9 cellular contexts compared by ENCODE assay signal in the genomic region with DNA sequence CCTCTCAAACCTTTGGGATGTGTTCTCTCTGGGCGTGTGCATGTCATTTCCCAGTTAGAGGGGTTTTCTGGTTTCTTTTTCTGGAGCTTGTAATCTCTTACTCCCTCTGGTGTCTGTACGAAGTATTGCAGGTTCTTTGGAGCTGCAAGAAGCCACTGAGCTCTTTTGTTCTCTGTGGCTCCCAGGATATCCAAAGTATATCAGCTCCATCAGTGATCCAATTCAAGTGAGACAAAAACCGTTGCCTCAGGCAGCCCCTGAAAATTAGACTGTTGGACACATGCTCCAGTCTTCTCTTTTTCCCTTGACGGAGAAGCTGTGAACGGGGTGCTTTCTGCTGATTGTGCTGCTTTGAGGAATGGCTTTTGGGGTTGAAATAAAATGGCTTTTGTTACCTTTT. TPM values are rescaled to one million over a fixed set of nuclear protein-coding genes. Genes with fewer than 3 reads are reported as not detected.
DNase-seq lines count a peak whose midpoint lies in the region; ATAC-seq, FAIRE-seq and TF ChIP-seq lines count a peak whose summit lies in the region.
"Had no signal": no experiment of that assay in that cellular context is flagged by ENCODE, and none has a peak within 500 bp of the region (broad histone marks: within the 10 kb centered on the region; RNA-seq: fewer than 3 reads in every experiment).

No MANE protein-coding gene starts in this region.

- H3K79me2 ChIP-seq in astrocyte (ENCODE audit: insufficient read depth, low read length), result no peaks in the 10 kb centered on the region
- H3K79me2 ChIP-seq in smooth muscle cell (ENCODE audit: low read depth), result no peaks in the 10 kb centered on the region

- no peaks in the 10 kb centered on the region for H4K20me1 ChIP-seq in astrocyte (ENCODE audit: insufficient read depth, low read length)
- no peaks in the 10 kb centered on the region for H4K20me1 ChIP-seq in smooth muscle cell (ENCODE audit: low read depth)

- H3K4me3 ChIP-seq in astrocyte (ENCODE audit: insufficient read depth, low read depth, low read length) (no peak overlapping the region), smooth muscle cell (no peak overlapping the region)

- no peak overlapping the region for H3K27ac Mint-ChIP-seq in astrocyte (ENCODE audit: unreplicated experiment)

- H3K27me3 ChIP-seq in astrocyte (ENCODE audit: insufficient read depth, low read length), result no peaks in the 10 kb centered on the region
- no peaks in the 10 kb centered on the region for H3K27me3 ChIP-seq in smooth muscle cell (ENCODE audit: low read depth)

- DNase-seq in CMK (ENCODE audit: low read depth) (peak; percentile 20), H54 (ENCODE audit: insufficient read length, low spot score) (peak; percentile 38), NCI-H345 treated with DMSO at 0.1 percent for 48 hours (lab: John Stamatoyannopoulos, UW; ENCODE audit: unreplicated experiment) (peak; percentile 67), astrocyte (ENCODE audit: low read depth) (peak; percentile 26), iPS DF 19.7 (ENCODE audit: low read depth, low spot score) (peak; percentile 42), smooth muscle cell (lab: John Stamatoyannopoulos, UW; ENCODE audit: unreplicated experiment) (no peak), T-helper 9 cell (no peak)
- DNase-seq: right cardiac atrium had no signal

- H3F3A ChIP-seq in smooth muscle cell (ENCODE audit: low read depth), result no peaks in the 10 kb centered on the region

- peaks cover 8% of the 10 kb centered on the region for H3K27me3 Mint-ChIP-seq in astrocyte (ENCODE audit: low read depth, unreplicated experiment)

- H3K4me3 Mint-ChIP-seq in astrocyte (ENCODE audit: unreplicated experiment), result no peak overlapping the region

- H3K36me3 ChIP-seq in astrocyte (ENCODE audit: insufficient read depth, low read length) (no peaks in the 10 kb centered on the region), smooth muscle cell (ENCODE audit: low read depth) (no peaks in the 10 kb centered on the region)

- no peaks in the 10 kb centered on the region for H3K4me1 Mint-ChIP-seq in astrocyte (ENCODE audit: low read depth, unreplicated experiment)

- WGBS in smooth muscle cell (ENCODE audit: low lambda C conversion rate), result 37% methylated on average over 5 of the region's 5 CpGs

- no peak overlapping the region for H3K27ac ChIP-seq in astrocyte (ENCODE audit: low read depth, low read length)
- H3K27ac ChIP-seq in smooth muscle cell (ENCODE audit: low read depth), result no peak overlapping the region

- H3K9me3 ChIP-seq in astrocyte (ENCODE audit: insufficient read depth, low read depth, low read length) (peaks cover 3% of the 10 kb centered on the region), smooth muscle cell (replicated peaks; ENCODE audit: low read depth) (peaks cover 15% of the 10 kb centered on the region)

- no peak overlapping the region for H3K4me2 ChIP-seq in astrocyte (ENCODE audit: low read length)
- no peak overlapping the region for H3K4me2 ChIP-seq in smooth muscle cell

- H3K9ac ChIP-seq in astrocyte (ENCODE audit: low read length) (no peak overlapping the region), smooth muscle cell (ENCODE audit: low read depth) (no peak overlapping the region)

- H2AFZ ChIP-seq in astrocyte (ENCODE audit: low read depth, low read length), result no peak overlapping the region
- H2AFZ ChIP-seq in smooth muscle cell (ENCODE audit: low read depth), result no peak overlapping the region

- FAIRE-seq in H54 (lab: Jason Lieb, UNC), result peak; percentile 81
- no peak for FAIRE-seq in astrocyte (lab: Jason Lieb, UNC)

- TF ChIP-seq CTCF in astrocyte (IDR thresholded peaks at IDR 0.05; ENCODE audit: insufficient read depth, low read depth, low read length), result peak; percentile 84
- TF ChIP-seq CTCF in smooth muscle cell (IDR thresholded peaks at IDR 0.05; ENCODE audit: borderline replicate concordance, insufficient read depth, poor library complexity, severe bottlenecking), result peak; percentile 74

- H3K9me3 Mint-ChIP-seq in astrocyte (ENCODE audit: unreplicated experiment), result peaks cover 28% of the 10 kb centered on the region

- peaks cover 8% of the 10 kb centered on the region for H3K36me3 Mint-ChIP-seq in astrocyte (ENCODE audit: low read depth, unreplicated experiment)

- no peak for ATAC-seq in HG02981 (IDR thresholded peaks at IDR 0.05; ENCODE audit: unreplicated experiment)

- TF ChIP-seq POLR2A in H54 (IDR thresholded peaks at IDR 0.05; ENCODE audit: low read depth, low read length), result no peak

- H3K4me1 ChIP-seq in astrocyte (ENCODE audit: insufficient read depth, low read length) (no peaks in the 10 kb centered on the region), smooth muscle cell (ENCODE audit: low read depth) (no peaks in the 10 kb centered on the region)

RNA-seq across cellular contexts. Expression of a gene that starts 59.0 kb away (rescaled TPM):
- 26.0 and 40.1 TPM in 2 replicates for total RNA-seq in astrocyte
- 36.2 and 41.1 TPM in 2 replicates for total RNA-seq in smooth muscle cell
- polyA plus RNA-seq in smooth muscle cell, result 40.9 and 48.3 TPM in 2 replicates

Comparison
In these comparisons a context has a peak if more than half of its experiments do, and no peak if none do; other contexts are left out.
1. DNase-seq: peak in CMK (single experiment), H54 (single experiment), NCI-H345 treated with DMSO at 0.1 percent for 48 hours (single experiment), astrocyte (single experiment) and iPS DF 19.7 (single experiment); none in smooth muscle cell (single experiment) and T-helper 9 cell (single experiment).